Comparison of ENCODE assay signal across 3 cellular contexts in genomic region chr5:22341406-22341805, GRCh38.
"Had no signal": no experiment of that assay in that cellular context is flagged by ENCODE, and none has a peak within 500 bp of the region (broad histone marks: within the 10 kb centered on the region; RNA-seq: fewer than 3 reads in every experiment).

No MANE protein-coding gene starts in this region.

- H3K4me3 ChIP-seq: GM12878 had no signal

- DNase-seq: GDM1, GF-D8 had no signal
